8 cellular contexts compared by ENCODE assay signal in the genomic region with DNA sequence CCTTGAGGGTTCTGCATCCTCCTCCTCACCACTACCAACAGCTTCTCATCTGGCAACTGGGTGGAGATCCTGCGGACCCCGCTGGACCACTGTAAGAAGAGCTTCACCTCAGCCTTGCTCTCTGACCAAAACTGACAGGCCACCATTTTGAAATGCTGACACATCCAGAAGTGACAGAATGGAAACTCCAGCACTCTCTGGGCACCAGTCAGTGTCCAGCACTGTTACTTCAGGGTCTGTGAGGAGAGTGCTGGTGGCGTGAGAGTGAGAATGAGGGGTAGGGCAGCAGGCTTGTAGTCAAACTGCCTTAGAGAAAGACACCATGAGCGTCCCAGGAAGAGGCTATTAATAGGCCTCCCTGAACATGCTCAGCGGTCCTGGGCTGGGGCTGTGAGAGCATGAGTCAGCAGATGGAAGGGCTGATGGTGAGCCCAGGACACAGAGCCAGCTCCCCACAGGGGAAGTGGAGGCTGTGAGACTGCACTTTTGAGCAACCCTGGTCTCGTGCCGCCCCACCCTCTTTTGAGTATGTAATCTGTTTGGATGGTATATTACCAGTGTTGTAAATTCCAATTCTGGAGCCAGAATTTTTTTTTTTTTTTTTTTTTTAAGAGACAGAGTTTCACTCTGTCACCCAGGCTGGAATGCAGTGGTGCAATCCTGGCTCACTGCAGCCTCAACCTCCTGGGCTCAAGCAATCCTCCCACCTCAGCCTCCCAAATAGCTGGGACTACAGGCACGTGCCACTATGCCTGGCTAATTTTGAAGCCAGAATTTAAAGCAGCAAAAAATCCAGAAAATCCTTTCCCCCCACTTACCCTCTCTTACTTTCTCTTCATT. TPM values are rescaled to one million over a fixed set of nuclear protein-coding genes. Genes with fewer than 3 reads are reported as not detected.
DNase-seq lines count a peak whose midpoint lies in the region; ATAC-seq and TF ChIP-seq lines count a peak whose summit lies in the region.

No MANE protein-coding gene starts in this region.

- no peaks in the 10 kb centered on the region for H3K36me3 ChIP-seq in SJSA1

- ATAC-seq in GM21529 (IDR thresholded peaks at IDR 0.05; ENCODE audit: unreplicated experiment), result peak; percentile 54

- no peaks in the 10 kb centered on the region for H3K27me3 ChIP-seq in SJSA1 (replicated peaks)

- H3K27ac ChIP-seq in SJSA1, result peak overlapping the region; percentile 44

- peaks cover 15% of the 10 kb centered on the region for H3K4me1 ChIP-seq in SJSA1 (replicated peaks)

- no peaks in the 10 kb centered on the region for H3K9me3 ChIP-seq in SJSA1 (replicated peaks)

- H3K4me3 ChIP-seq in SJSA1 (no peak overlapping the region), fibroblast of villous mesenchyme (ENCODE audit: low read depth, low read length) (no peak overlapping the region)

- no peak for TF ChIP-seq CTCF in fibroblast of villous mesenchyme (IDR thresholded peaks at IDR 0.05; ENCODE audit: insufficient read depth, low read depth, low read length)

- peak; percentile 64 to 76 for DNase-seq in SJSA1 (ENCODE audit: low read depth in 1 of 2, low spot score in 2 of 2)
- peak; percentile 95 for DNase-seq in fibroblast of villous mesenchyme (ENCODE audit: low read depth)
- peak; percentile 55 for DNase-seq in pons (ENCODE audit: low spot score)
- DNase-seq in NCI-H510A treated with DMSO at 0.1 percent for 48 hours (lab: John Stamatoyannopoulos, UW), result no peak
- no peak for DNase-seq in activated T-cell treated with anti-CD3 and anti-CD28 coated beads, Interleukin-2, amount 50 U/mL, for 1 hour
- DNase-seq in NCI-H345 (lab: John Stamatoyannopoulos, UW), result no peak
- DNase-seq in NCI-H2081 treated with DMSO at 0.1 percent for 48 hours (lab: John Stamatoyannopoulos, UW), result no peak

RNA-seq across cellular contexts. Expression of gene SLC30A1, which starts 34.4 kb away (rescaled TPM):
- total RNA-seq in SJSA1 (2014; rRNA removed; shearing (Covaris generic)), result 11.3 and 14.5 TPM in 2 replicates
- 23.5 and 41.9 TPM in 2 replicates for total RNA-seq in fibroblast of villous mesenchyme

Comparison
In these comparisons a context has a peak if more than half of its experiments do, and no peak if none do; other contexts are left out.
1. DNase-seq: peak in SJSA1 (2 of 2), fibroblast of villous mesenchyme (single experiment) and pons (single experiment); none in NCI-H510A treated with DMSO at 0.1 percent for 48 hours (single experiment), activated T-cell treated with anti-CD3 and anti-CD28 coated beads, Interleukin-2, amount 50 U/mL, for 1 hour (single experiment), NCI-H345 (single experiment) and NCI-H2081 treated with DMSO at 0.1 percent for 48 hours (single experiment).